ENCODE assay signal across 1 cellular context in genomic region chr12:713281-713875, GRCh38.
TF ChIP-seq lines count a peak whose summit lies in the region.

No MANE protein-coding gene starts in this region.

TF ChIP-seq in HEK293, 187 proteins besides CTCF, POLR2A, EP300 and RAD21 (continued from another document):
- no peak for TF ChIP-seq ZNF280D (tag by site-specific recombination; IDR thresholded peaks at IDR 0.05)
